ENCODE assay signal across 12 cellular contexts in genomic region chr10:128324058-128324457, GRCh38.
DNase-seq lines count a peak whose midpoint lies in the region; ATAC-seq, FAIRE-seq and TF ChIP-seq lines count a peak whose summit lies in the region.
"Had no signal": no experiment of that assay in that cellular context is flagged by ENCODE, and none has a peak within 500 bp of the region (broad histone marks: within the 10 kb centered on the region; RNA-seq: fewer than 3 reads in every experiment).

No MANE protein-coding gene starts in this region.

- DNase-seq in A549 (ENCODE audit: low read depth in 1 of 2, low spot score in 1 of 2) (peak in 1 of 2 experiments; percentile 14), GM10266 (ENCODE audit: extremely low spot score) (no peak), RKO (ENCODE audit: low spot score) (peak; percentile 40), left kidney (ENCODE audit: low read depth, low spot score) (peak; percentile 73), T1000 (lab: John Stamatoyannopoulos, UW) (no peak), CD1c-positive myeloid dendritic cell (ENCODE audit: extremely low spot score) (no peak)
- DNase-seq: activated CD4-positive, alpha-beta T cell treated with anti-CD3 and anti-CD28 coated beads, Interleukin-2, amount 10 ng/mL, durations not matched to agents 7 days and 5 days; activated naive CD8-positive, alpha-beta T cell treated with anti-CD3 and anti-CD28 coated beads, Interleukin-2, amount 10 ng/mL, durations not matched to agents 7 days and 5 days; dorsolateral prefrontal cortex had no signal

- H3K4me1 ChIP-seq in A549 = no peaks in the 10 kb centered on the region

- H3K9me3 ChIP-seq in A549 = peaks cover 4% of the 10 kb centered on the region; the same call in 1 of the 3 replicates

- no peak for FAIRE-seq in A549 (lab: Jason Lieb, UNC)

- POLR2A ChIA-PET in A549 (lab: Yijun Ruan, JAX) = no interaction called here

- H3K27ac ChIP-seq in A549 = no peak overlapping the region
- H3K27ac ChIP-seq: dorsolateral prefrontal cortex had no signal

- CTCF ChIA-PET in A549 (lab: Yijun Ruan, JAX) = no interaction called here

- peak in 1 of 2 experiments; percentile 46; a peak in 2 of 5 replicates for TF ChIP-seq RAD21 in A549 (conservative IDR thresholded peaks at IDR 0.05 in 1 of 2, IDR thresholded peaks at IDR 0.05 in 1 of 2)

- TF ChIP-seq EP300 in A549 (IDR thresholded peaks at IDR 0.05) = no peak

- 32% methylated on average over 10 of the region's 10 CpGs for WGBS in A549 (ENCODE audit: missing lambda C conversion rate)

- TF ChIP-seq CTCF in A549 (IDR thresholded peaks at IDR 0.05) (no peak), GM10266 (IDR thresholded peaks at IDR 0.05; ENCODE audit: control insufficient read depth, insufficient read depth, low read depth, missing control alignments) (peak; percentile 33)

- H3K4me2 ChIP-seq in A549 = no peak overlapping the region

- peak; percentile 47 to 82; a peak in 3 of 6 replicates for ATAC-seq in A549
- ATAC-seq in HG03280 (IDR thresholded peaks at IDR 0.05; ENCODE audit: unreplicated experiment) = no peak
- no peak for ATAC-seq in HG02798 (IDR thresholded peaks at IDR 0.05; ENCODE audit: poor library complexity, unreplicated experiment)
- ATAC-seq: CD8-positive, alpha-beta T cell had no signal

- no peak overlapping the region for H3K4me3 ChIP-seq in A549
- H3K4me3 ChIP-seq: dorsolateral prefrontal cortex had no signal

- no peak for TF ChIP-seq POLR2A in A549 (IDR thresholded peaks at IDR 0.05; ENCODE audit: low read length)

TF ChIP-seq in A549, 52 proteins besides CTCF, POLR2A, EP300 and RAD21:
- no peak for TF ChIP-seq CHD2 (IDR thresholded peaks at IDR 0.05; ENCODE audit: low read length, partially characterized antibody)
- no peak for TF ChIP-seq NFE2L2 (conservative IDR thresholded peaks at IDR 0.05; ENCODE audit: low read length)
- TF ChIP-seq CEBPB (IDR thresholded peaks at IDR 0.05) = no peak
- no peak for TF ChIP-seq HOXA7 (CRISPR knock-in tag; IDR thresholded peaks at IDR 0.05)
TF ChIP-seq in A549: peak in this region for 0.

Comparison
In these comparisons a context has a peak if more than half of its experiments do, and no peak if none do; other contexts are left out.
1. ATAC-seq: peak in A549 (2 of 2); none in HG03280 (single experiment) and HG02798 (single experiment).
2. DNase-seq: peak in RKO (single experiment) and left kidney (single experiment); none in GM10266 (single experiment), T1000 (single experiment) and CD1c-positive myeloid dendritic cell (single experiment).